In genomic region chr11:116217006-116217405, GRCh38 we compare ENCODE assay signal across 8 cellular contexts.
DNase-seq lines count a peak whose midpoint lies in the region; ATAC-seq and TF ChIP-seq lines count a peak whose summit lies in the region.

No MANE protein-coding gene starts in this region.

- POLR2A ChIA-PET in CD4-positive, alpha-beta T cell (lab: Charles Lee): no interaction called here

- in situ Hi-C loops in GM13977 (cut with MboI; ENCODE audit: low pct_unique_long_range_greater_than_20kb, low sequenced_read_pairs, unreplicated experiment): no loop called here

- CTCF ChIA-PET in CD4-positive, alpha-beta T cell (lab: Charles Lee): no interaction called here

- H3K4me3 Mint-ChIP-seq in CD4-positive, alpha-beta T cell: no peak overlapping the region
- H3K4me3 Mint-ChIP-seq in T-helper 2 cell treated with Interferon-gamma antibody and Interleukin-4, amounts not matched to agents 5 μg/mL and 100 μg/mL, for 36 hours: no peak overlapping the region

- peaks cover 21% of the 10 kb centered on the region for H3K27me3 Mint-ChIP-seq in CD4-positive, alpha-beta T cell
- H3K27me3 Mint-ChIP-seq in T-helper 2 cell treated with Interferon-gamma antibody and Interleukin-4, amounts not matched to agents 5 μg/mL and 100 μg/mL, for 36 hours (ENCODE audit: low read depth): no peaks in the 10 kb centered on the region

- peak; percentile 15 for TF ChIP-seq CTCF in CD4-positive, alpha-beta T cell (IDR thresholded peaks at IDR 0.05)
- TF ChIP-seq CTCF in GM13977 (IDR thresholded peaks at IDR 0.05; ENCODE audit: extremely low read depth, insufficient read depth, missing control alignments): peak; percentile 74
- TF ChIP-seq CTCF in stomach (IDR thresholded peaks at IDR 0.05): peak in 5 of 7 experiments; percentile 10 to 47 (median 38)
- no peak for TF ChIP-seq CTCF in lower leg skin (IDR thresholded peaks at IDR 0.05)

- no peaks in the 10 kb centered on the region for H3K4me1 ChIP-seq in stomach

- no peak for TF ChIP-seq POLR2A in stomach (IDR thresholded peaks at IDR 0.05)
- no peak for TF ChIP-seq POLR2A in lower leg skin (IDR thresholded peaks at IDR 0.05)

- H3K36me3 Mint-ChIP-seq in CD4-positive, alpha-beta T cell (ENCODE audit: low read depth): no peaks in the 10 kb centered on the region
- H3K36me3 Mint-ChIP-seq in T-helper 2 cell treated with Interferon-gamma antibody and Interleukin-4, amounts not matched to agents 5 μg/mL and 100 μg/mL, for 36 hours (ENCODE audit: low read depth): no peaks in the 10 kb centered on the region

- TF ChIP-seq EP300 in stomach (IDR thresholded peaks at IDR 0.05): no peak

- H3K9me3 Mint-ChIP-seq in CD4-positive, alpha-beta T cell: no peaks in the 10 kb centered on the region
- no peaks in the 10 kb centered on the region for H3K9me3 Mint-ChIP-seq in T-helper 2 cell treated with Interferon-gamma antibody and Interleukin-4, amounts not matched to agents 5 μg/mL and 100 μg/mL, for 36 hours

- intact Hi-C loops in CD4-positive, alpha-beta T cell (cut with DNase I, micrococcal nuclease): loop anchor here (5.0 kb wide), 1 partner anchor 475 kb away; no protein-coding TSS in a partner anchor
- intact Hi-C loops in stomach (cut with DNase I; ENCODE audit: low total_unique reads): no loop called here
- intact Hi-C loops in lower leg skin (cut with DNase I; ENCODE audit: low total_unique reads): no loop called here

- H3K4me1 Mint-ChIP-seq in CD4-positive, alpha-beta T cell (ENCODE audit: low read depth): no peaks in the 10 kb centered on the region
- H3K4me1 Mint-ChIP-seq in T-helper 2 cell treated with Interferon-gamma antibody and Interleukin-4, amounts not matched to agents 5 μg/mL and 100 μg/mL, for 36 hours (ENCODE audit: low read depth): no peaks in the 10 kb centered on the region

- H3K27me3 ChIP-seq in CD4-positive, alpha-beta T cell (ENCODE audit: control insufficient read depth, insufficient read depth, low read length): no peaks in the 10 kb centered on the region
- H3K27me3 ChIP-seq in stomach: peaks cover 0 to under 1% (median 0%) of the 10 kb centered on the region in 3 donors

- no peaks in the 10 kb centered on the region for H3K9me3 ChIP-seq in CD4-positive, alpha-beta T cell (ENCODE audit: control insufficient read depth, low read length)
- no peaks in the 10 kb centered on the region for H3K9me3 ChIP-seq in stomach

- no peak for ATAC-seq in CD4-positive, alpha-beta T cell (ENCODE audit: poor library complexity)
- ATAC-seq in HG03039 (IDR thresholded peaks at IDR 0.05; ENCODE audit: unreplicated experiment): no peak
- ATAC-seq in GM18519 (IDR thresholded peaks at IDR 0.05; ENCODE audit: low FRiP score, unreplicated experiment): no peak

- WGBS in stomach, 5 donors: 6 to 63% (median 8%) methylated on average over 6 of the region's 6 CpGs
- WGBS in lower leg skin, 2 donors: 9 to 12% methylated on average over 6 of the region's 6 CpGs

- no peaks in the 10 kb centered on the region for H3K36me3 ChIP-seq in stomach

- no peak overlapping the region for H3K27ac Mint-ChIP-seq in CD4-positive, alpha-beta T cell
- H3K27ac Mint-ChIP-seq in T-helper 2 cell treated with Interferon-gamma antibody and Interleukin-4, amounts not matched to agents 5 μg/mL and 100 μg/mL, for 36 hours: no peak overlapping the region

- H3K4me3 ChIP-seq in stomach (no peak overlapping the region), lower leg skin (ENCODE audit: low read depth, poor library complexity, severe bottlenecking) (no peak overlapping the region)

- peak in 1 of 10 experiments; percentile 2 for DNase-seq in CD4-positive, alpha-beta T cell
- DNase-seq in GM13977 (ENCODE audit: low spot score): no peak
- peak; percentile 13 for DNase-seq in T-helper 2 cell treated with Interferon-gamma antibody and Interleukin-4, amounts not matched to agents 5 μg/mL and 100 μg/mL, for 36 hours (ENCODE audit: low spot score)
- peak; percentile 43 for DNase-seq in globus pallidus (ENCODE audit: low spot score)
- DNase-seq in stomach: no peak
- no peak for DNase-seq in lower leg skin (ENCODE audit: low spot score in 2 of 2)

- no peak overlapping the region for H3K27ac ChIP-seq in CD4-positive, alpha-beta T cell (ENCODE audit: low read depth, low read length)
- no peak overlapping the region for H3K27ac ChIP-seq in stomach

Comparison
In these comparisons a context has a peak if more than half of its experiments do, and no peak if none do; other contexts are left out.
1. DNase-seq: peak in T-helper 2 cell treated with Interferon-gamma antibody and Interleukin-4, amounts not matched to agents 5 μg/mL and 100 μg/mL, for 36 hours (single experiment) and globus pallidus (single experiment); none in GM13977 (single experiment), stomach (single experiment) and lower leg skin (0 of 2).
2. CTCF ChIP-seq: peak in CD4-positive, alpha-beta T cell (single experiment), GM13977 (single experiment) and stomach (5 of 7); none in lower leg skin (0 of 3).
3. intact Hi-C loops: an anchor here in CD4-positive, alpha-beta T cell (5.0 kb wide); none called in stomach and lower leg skin.